1 cellular context compared by ENCODE assay signal in genomic region chr7:80870806-80871205, GRCh38.
TF ChIP-seq lines count a peak whose summit lies in the region.

No MANE protein-coding gene starts in this region.

TF ChIP-seq in HEK293, 187 proteins besides CTCF, POLR2A, EP300 and RAD21 (continued from another document and continues in another):
- TF ChIP-seq PRDM4 (tag by site-specific recombination; IDR thresholded peaks at IDR 0.05) (peak; percentile 93), HOXA7 (CRISPR knock-in tag; IDR thresholded peaks at IDR 0.05; ENCODE audit: borderline replicate concordance) (no peak), ZNF449 (tag by site-specific recombination; IDR thresholded peaks at IDR 0.05) (peak; percentile 27; the same call in 1 of the 2 replicates), ZNF394 (tag by site-specific recombination; IDR thresholded peaks at IDR 0.05; ENCODE audit: borderline replicate concordance) (peak; percentile 50), REST (tag by site-specific recombination; IDR thresholded peaks at IDR 0.05) (no peak), ATF2 (tag by site-specific recombination; IDR thresholded peaks at IDR 0.05; ENCODE audit: low read depth) (peak; percentile 77), ZNF280C (tag by site-specific recombination; IDR thresholded peaks at IDR 0.05) (no peak), ZBTB6 (tag by site-specific recombination; IDR thresholded peaks at IDR 0.05) (no peak), GFI1B (tag by site-specific recombination; IDR thresholded peaks at IDR 0.05) (peak; percentile 22; the same call in 1 of the 2 replicates), ZNF501 (tag by site-specific recombination; IDR thresholded peaks at IDR 0.05) (peak; percentile 39; the same call in 1 of the 2 replicates), ZFP37 (tag by site-specific recombination; IDR thresholded peaks at IDR 0.05) (0 out of 2 replicates have a peak, but pooled peaks have one; percentile 32), ZNF639 (tag by site-specific recombination; IDR thresholded peaks at IDR 0.05) (peak; percentile 70; the same call in 1 of the 2 replicates), ZNF248 (tag by site-specific recombination; IDR thresholded peaks at IDR 0.05) (no peak), ZNF776 (tag by site-specific recombination; IDR thresholded peaks at IDR 0.05; ENCODE audit: borderline replicate concordance) (no peak), ZNF530 (tag by site-specific recombination; IDR thresholded peaks at IDR 0.05; ENCODE audit: low read depth) (no peak), ZNF792 (tag by site-specific recombination; IDR thresholded peaks at IDR 0.05) (no peak), ZNF146 (tag by site-specific recombination; IDR thresholded peaks at IDR 0.05) (0 out of 2 replicates have a peak, but pooled peaks have one; percentile 31), ZNF350 (tag by site-specific recombination; IDR thresholded peaks at IDR 0.05) (no peak), ZNF26 (tag by site-specific recombination; IDR thresholded peaks at IDR 0.05) (no peak), GLI2 (tag by site-specific recombination; IDR thresholded peaks at IDR 0.05; ENCODE audit: borderline replicate concordance, low read depth) (peak; percentile 87), ZSCAN4 (tag by site-specific recombination; IDR thresholded peaks at IDR 0.05) (0 out of 2 replicates have a peak, but pooled peaks have one; percentile 20), ZFHX2 (tag by site-specific recombination; conservative IDR thresholded peaks at IDR 0.05) (no peak), ZNF223 (tag by site-specific recombination; IDR thresholded peaks at IDR 0.05) (no peak), PRDM10 (tag by site-specific recombination; IDR thresholded peaks at IDR 0.05) (0 out of 2 replicates have a peak, but pooled peaks have one; percentile 3), ZNF610 (tag by site-specific recombination; IDR thresholded peaks at IDR 0.05; ENCODE audit: borderline replicate concordance) (no peak), ZIC2 (tag by site-specific recombination; IDR thresholded peaks at IDR 0.05) (no peak), KLF8 (tag by site-specific recombination; IDR thresholded peaks at IDR 0.05) (peak; percentile 74; the same call in 1 of the 2 replicates), FEZF1 (tag by site-specific recombination; IDR thresholded peaks at IDR 0.05) (peak; percentile 86), ZBTB26 (tag by site-specific recombination; optimal IDR thresholded peaks at IDR 0.05) (no peak), ZNF658 (tag by site-specific recombination; IDR thresholded peaks at IDR 0.05) (no peak), ZNF202 (tag by site-specific recombination; IDR thresholded peaks at IDR 0.05; ENCODE audit: borderline replicate concordance) (no peak), ZNF23 (tag by site-specific recombination; IDR thresholded peaks at IDR 0.05; ENCODE audit: borderline replicate concordance) (no peak), ZNF670 (tag by site-specific recombination; IDR thresholded peaks at IDR 0.05; ENCODE audit: low read depth) (no peak)
